In genomic region chr11:20707876-20708275, GRCh38 we compare ENCODE assay signal across 26 cellular contexts. TPM values are rescaled to one million over a fixed set of nuclear protein-coding genes. Genes with fewer than 3 reads are reported as not detected.
A peak's percentile ranks its signal among the peaks of the same experiment; 100 is the strongest.
DNase-seq lines count a peak whose midpoint lies in the region; ATAC-seq and TF ChIP-seq lines count a peak whose summit lies in the region.
"Had no signal": no experiment of that assay in that cellular context is flagged by ENCODE, and none has a peak within 500 bp of the region (broad histone marks: within the 10 kb centered on the region; RNA-seq: fewer than 3 reads in every experiment).

No MANE protein-coding gene starts in this region.

- H3K27ac ChIP-seq in endodermal cell (ENCODE audit: low read depth, low read length) (no peak overlapping the region), foreskin keratinocyte (no peak overlapping the region)
- H3K27ac ChIP-seq: KMS-11 had no signal

- peaks cover 7% of the 10 kb centered on the region for H3K27me3 Mint-ChIP-seq in endodermal cell (ENCODE audit: insufficient read depth)
- H3K27me3 Mint-ChIP-seq: IgD-negative memory B cell had no signal

- DNase-seq in NCI-H2029 (lab: John Stamatoyannopoulos, UW) = peak; percentile 21
- DNase-seq in NCI-H2029 treated with DMSO at 0.1 percent for 48 hours (lab: John Stamatoyannopoulos, UW) = no peak
- DNase-seq in COLO668 (lab: John Stamatoyannopoulos, UW; ENCODE audit: unreplicated experiment) = peak; percentile 39
- peak; percentile 76 for DNase-seq in NCI-H82 (lab: John Stamatoyannopoulos, UW)
- DNase-seq in endodermal cell = peak; percentile 60
- no peak for DNase-seq in foreskin keratinocyte
- DNase-seq in superior temporal gyrus (ENCODE audit: extremely low spot score) = no peak
- DNase-seq: 8988T, DMS79, EL, GDM1, GOT3, HCEC 1CT, MM.1S, NCI-H1694, NCI-H2081 treated with DMSO at 0.1 percent for 48 hours, NCI-H2171 treated with DMSO at 0.1 percent for 48 hours, NCI-H446, NCI-H526 treated with DMSO at 0.1 percent for 48 hours, Right ventricle myocardium superior, RPMI8226 had no signal

- H3K36me3 ChIP-seq in endodermal cell (ENCODE audit: control insufficient read depth, insufficient read depth, low read length) = no peaks in the 10 kb centered on the region

- TF ChIP-seq CTCF in endodermal cell (conservative IDR thresholded peaks at IDR 0.05) (no peak), foreskin keratinocyte (conservative IDR thresholded peaks at IDR 0.05) (no peak)

- H3K4me3 Mint-ChIP-seq in endodermal cell = no peak overlapping the region
- H3K4me3 Mint-ChIP-seq: IgD-negative memory B cell had no signal

- ATAC-seq in foreskin keratinocyte = no peak
- ATAC-seq: GM12878 had no signal

- H3K27me3 ChIP-seq in endodermal cell (ENCODE audit: control insufficient read depth, insufficient read depth, low read length, poor library complexity, severe bottlenecking) = no peaks in the 10 kb centered on the region
- H3K27me3 ChIP-seq in foreskin keratinocyte = no peaks in the 10 kb centered on the region

- H3K4me3 ChIP-seq in endodermal cell (ENCODE audit: low read length) = no peak overlapping the region
- H3K4me3 ChIP-seq: GM12878 had no signal

- H3K9me3 Mint-ChIP-seq in endodermal cell = peaks cover 36% of the 10 kb centered on the region

- 72 to 80% methylated on average over 1 to 6 of the region's 6 CpGs for WGBS in endodermal cell (ENCODE audit: insufficient coverage in 1 of 2, insufficient read length in 1 of 2), 2 experiments

- no peaks in the 10 kb centered on the region for H3K36me3 Mint-ChIP-seq in endodermal cell (ENCODE audit: low read depth)
- H3K36me3 Mint-ChIP-seq: IgD-negative memory B cell had no signal

- peaks cover 9% of the 10 kb centered on the region for H3K9me3 ChIP-seq in endodermal cell (ENCODE audit: control insufficient read depth, low read length)

- H3K9ac ChIP-seq in endodermal cell (ENCODE audit: extremely low read depth, low read length, poor library complexity, severe bottlenecking) = no peak overlapping the region
- H3K9ac ChIP-seq: KMS-11 had no signal

- no peaks in the 10 kb centered on the region for H3K4me1 ChIP-seq in endodermal cell (ENCODE audit: control insufficient read depth, insufficient read depth, low read length)
- H3K4me1 ChIP-seq in foreskin keratinocyte = no peaks in the 10 kb centered on the region

- no peak overlapping the region for H3K27ac Mint-ChIP-seq in endodermal cell
- H3K27ac Mint-ChIP-seq: IgD-negative memory B cell had no signal

- no peaks in the 10 kb centered on the region for H3K4me1 Mint-ChIP-seq in endodermal cell
- H3K4me1 Mint-ChIP-seq: IgD-negative memory B cell had no signal

RNA-seq across cellular contexts. Expression of gene NELL1, which starts 38.5 kb away (rescaled TPM):
- total RNA-seq in endodermal cell (under 1 TPM; 0.09 to 0.11 TPM), foreskin keratinocyte (not detected in 2 replicates)
- 1.6 TPM for polyA plus RNA-seq in endodermal cell (2013, experiment 1 of 2)
- polyA plus RNA-seq in endodermal cell (2013, experiment 2 of 2) = 2.9 TPM
- not detected in 2 replicates for polyA plus RNA-seq in foreskin keratinocyte
- total RNA-seq: GM12878; Right ventricle myocardium superior; T-helper 1 cell treated with Interleukin-12 subunit alpha and Interleukin-12 subunit beta and Interleukin-4 antibody, amounts not matched to agents 30 ng/mL and 1 ng/mL, for 36 hours had no signal
- polyA plus RNA-seq: BJ, IgD-negative memory B cell had no signal

Comparison
In these comparisons a context has a peak if more than half of its experiments do, and no peak if none do; other contexts are left out.
1. DNase-seq: peak in NCI-H2029 (single experiment), COLO668 (single experiment), NCI-H82 (single experiment) and endodermal cell (single experiment); none in NCI-H2029 treated with DMSO at 0.1 percent for 48 hours (single experiment), foreskin keratinocyte (0 of 2) and superior temporal gyrus (single experiment).